12 cellular contexts compared by ENCODE assay signal in genomic region chr19:47776568-47776967, GRCh38. TPM values are rescaled to one million over a fixed set of nuclear protein-coding genes. Genes with fewer than 3 reads are reported as not detected.
DNase-seq lines count a peak whose midpoint lies in the region; ATAC-seq and TF ChIP-seq lines count a peak whose summit lies in the region.
"Had no signal": no experiment of that assay in that cellular context is flagged by ENCODE, and none has a peak within 500 bp of the region (broad histone marks: within the 10 kb centered on the region; RNA-seq: fewer than 3 reads in every experiment).

No MANE protein-coding gene starts in this region.

- no peak overlapping the region for H3K9ac ChIP-seq in mesendoderm (ENCODE audit: low read length)

- no peak overlapping the region for H3K18ac ChIP-seq in mesendoderm (ENCODE audit: low read length)

- peaks cover 16% of the 10 kb centered on the region for H3K79me1 ChIP-seq in mesendoderm (ENCODE audit: low read length)

- no peak overlapping the region for H2BK120ac ChIP-seq in mesendoderm (ENCODE audit: low read depth, low read length)

- no peak overlapping the region for H3K4me3 ChIP-seq in mesendoderm (ENCODE audit: low read length)
- H3K4me3 ChIP-seq: thyroid gland had no signal

- no peak overlapping the region for H3K4me2 ChIP-seq in mesendoderm (ENCODE audit: low read length)

- no peak overlapping the region for H2AK5ac ChIP-seq in mesendoderm (ENCODE audit: low read length)

- ATAC-seq in GM21576 (IDR thresholded peaks at IDR 0.05; ENCODE audit: unreplicated experiment) (no peak), HG02870 (IDR thresholded peaks at IDR 0.05; ENCODE audit: unreplicated experiment) (no peak)
- ATAC-seq: activated CD4-positive, CD25-positive, alpha-beta regulatory T cell treated with anti-CD3 and anti-CD28 coated beads, Interleukin-2, amount 50 U/mL, for 24 hours had no signal

- peaks cover 3% of the 10 kb centered on the region for H3K27me3 Mint-ChIP-seq in brain

- peaks cover 26% of the 10 kb centered on the region for H3K36me3 Mint-ChIP-seq in brain

- peak overlapping the region in 3 of 5 experiments; percentile 44 to 75 (median 61) for H3K27ac Mint-ChIP-seq in brain
- H3K27ac Mint-ChIP-seq: CD14-positive monocyte had no signal

- H2BK5ac ChIP-seq in mesendoderm (ENCODE audit: low read length), result no peak overlapping the region

- peak overlapping the region; percentile 8 to 99 (median 95) for H3K4me3 Mint-ChIP-seq in brain

- H3K9me3 Mint-ChIP-seq in brain, result peaks cover 0 to 4% (median 0%) of the 10 kb centered on the region in 5 experiments

- WGBS in mesendoderm (ENCODE audit: extremely low coverage, insufficient coverage, low lambda C conversion rate), result no CpG with 5 or more reads among the region's 4 CpGs

- TF ChIP-seq CTCF in brain (conservative IDR thresholded peaks at IDR 0.05), result no peak

- no peak overlapping the region for H4K5ac ChIP-seq in mesendoderm (ENCODE audit: low read length)

- H2BK15ac ChIP-seq in mesendoderm (replicated peaks; ENCODE audit: low read depth), result no peak overlapping the region

- H3K23ac ChIP-seq in mesendoderm (ENCODE audit: low read length), result no peak overlapping the region

- DNase-seq in COR-L47 (lab: John Stamatoyannopoulos, UW) (peak; percentile 88), NCI-H2029 (lab: John Stamatoyannopoulos, UW) (peak; percentile 98), mesendoderm (peak; percentile 82), cerebellum (ENCODE audit: low spot score) (no peak)
- DNase-seq in activated CD4-positive, CD25-positive, alpha-beta regulatory T cell (lab: John Stamatoyannopoulos, UW), result no peak
- DNase-seq: stimulated activated CD4-positive, alpha-beta T cell treated with anti-CD3 and anti-CD28 coated beads, Interleukin-12 subunit alpha, Interleukin-12 subunit beta, amount 100 ng/mL, for 4 hours; thyroid gland had no signal

- no peaks in the 10 kb centered on the region for H3K4me1 ChIP-seq in mesendoderm (ENCODE audit: control insufficient read depth, low read depth, low read length)

- H3K4me1 Mint-ChIP-seq in brain, result peaks cover 43% of the 10 kb centered on the region

- no peaks in the 10 kb centered on the region for H3K27me3 ChIP-seq in mesendoderm (ENCODE audit: insufficient read depth, low read length, poor library complexity)
- H3K27me3 ChIP-seq: thyroid gland had no signal

- no peak overlapping the region for H3K4ac ChIP-seq in mesendoderm (ENCODE audit: low read depth, low read length)

- no peak overlapping the region for H4K8ac ChIP-seq in mesendoderm (ENCODE audit: low read depth, low read length)

- peaks cover 9% of the 10 kb centered on the region for H3K36me3 ChIP-seq in mesendoderm (ENCODE audit: control insufficient read depth, insufficient read depth, low read length)

- H3K27ac ChIP-seq in mesendoderm (ENCODE audit: low read depth, low read length), result no peak overlapping the region

- H3K79me2 ChIP-seq in mesendoderm (ENCODE audit: control insufficient read depth, insufficient read depth, low read length), result peaks cover 30% of the 10 kb centered on the region

- no peak overlapping the region for H3K56ac ChIP-seq in mesendoderm (ENCODE audit: low read length)

RNA-seq across cellular contexts. Expression of gene SELENOW, which starts 1.9 kb away (rescaled TPM):
- polyA plus RNA-seq in brain (ENCODE audit: insufficient read depth, low read depth, low replicate concordance), result 926 TPM
- 441 TPM for polyA plus RNA-seq in mesendoderm (2013, experiment 1 of 2)
- 434 TPM for polyA plus RNA-seq in mesendoderm (2013, experiment 2 of 2)
- total RNA-seq in cerebellum, result 151 TPM

RNA-seq across cellular contexts. Expression of gene TPRX1, which starts 27.8 kb away (rescaled TPM):
- not detected for polyA plus RNA-seq in brain (ENCODE audit: insufficient read depth, low read depth, low replicate concordance)
- polyA plus RNA-seq in mesendoderm (2013, experiment 1 of 2), result 0.03 TPM
- 0.04 TPM for polyA plus RNA-seq in mesendoderm (2013, experiment 2 of 2)
- not detected for total RNA-seq in cerebellum
- total RNA-seq: thyroid gland had no signal
- polyA plus RNA-seq: CD14-positive monocyte had no signal

RNA-seq across cellular contexts. Expression of gene NOP53, which starts 31.2 kb away (rescaled TPM):
- polyA plus RNA-seq in brain (ENCODE audit: insufficient read depth, low read depth, low replicate concordance), result 421 TPM
- 291 TPM for polyA plus RNA-seq in mesendoderm (2013, experiment 1 of 2)
- polyA plus RNA-seq in mesendoderm (2013, experiment 2 of 2), result 305 TPM
- 30.8 TPM for total RNA-seq in cerebellum

RNA-seq across cellular contexts. Expression of gene CRX, which starts 45.2 kb away (rescaled TPM):
- not detected for polyA plus RNA-seq in brain (ENCODE audit: insufficient read depth, low read depth, low replicate concordance)
- not detected for polyA plus RNA-seq in mesendoderm (2013, experiment 1 of 2)
- polyA plus RNA-seq in mesendoderm (2013, experiment 2 of 2), result 0.04 TPM
- not detected for total RNA-seq in cerebellum
- total RNA-seq: thyroid gland had no signal
- polyA plus RNA-seq: CD14-positive monocyte had no signal

Comparison
In these comparisons a context has a peak if more than half of its experiments do, and no peak if none do; other contexts are left out.
1. DNase-seq: peak in COR-L47 (single experiment), NCI-H2029 (single experiment) and mesendoderm (single experiment); none in activated CD4-positive, CD25-positive, alpha-beta regulatory T cell (0 of 4) and cerebellum (single experiment).